8 cellular contexts compared by ENCODE assay signal in the genomic region with DNA sequence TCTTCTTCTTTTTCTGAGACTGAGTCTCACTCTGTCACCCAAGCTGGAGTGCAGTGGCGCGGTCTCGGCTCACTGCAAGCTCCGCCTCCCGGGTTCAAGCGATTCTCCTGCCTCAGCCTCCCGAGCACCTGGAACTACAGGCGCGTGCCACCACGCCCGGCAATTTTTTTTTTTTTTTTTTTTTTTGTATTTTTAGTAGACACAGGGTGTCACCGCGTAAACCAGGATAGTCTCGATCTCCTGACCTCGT. TPM values are rescaled to one million over a fixed set of nuclear protein-coding genes. Genes with fewer than 3 reads are reported as not detected.
A peak's percentile ranks its signal among the peaks of the same experiment; 100 is the strongest.
DNase-seq lines count a peak whose midpoint lies in the region; ATAC-seq, FAIRE-seq and TF ChIP-seq lines count a peak whose summit lies in the region.
"Not testable (repeated sequence)": the region's sequence is repeated elsewhere in the genome, so short reads cannot be mapped to it uniquely, and the experiment has no call there.

A gene (plus strand): TSS at position 188 of the 250 bp plus-strand sequence. CDS start 4,913 bp downstream, outside the sequence.

- not testable (repeated sequence) for H4K20me1 ChIP-seq in BLaER1 treated with 17β-estradiol and CSF1 and Interleukin-3, amounts not matched to agents 10 nM and 100 nM; K562 (replicated peaks; ENCODE audit: control insufficient read depth, insufficient read depth, low read length)

- not testable (repeated sequence) for FAIRE-seq in K562 (lab: Jason Lieb, UNC)

- intact Hi-C loops in K562 (cut with micrococcal nuclease), result loop anchor here (2.0 to 5.0 kb wide), 3 partner anchors 24 to 407 kb away; no protein-coding TSS in a partner anchor
- intact Hi-C loops in spleen (cut with DNase I; ENCODE audit: low total_unique reads), result not testable (repeated sequence)

- H3K9me3 Mint-ChIP-seq in T-cell, result not testable (repeated sequence)

- not testable (repeated sequence) for H3K27me3 ChIP-seq in BLaER1 treated with 17β-estradiol and CSF1 and Interleukin-3, amounts not matched to agents 10 nM and 100 nM; K562 (ENCODE audit: control insufficient read depth in 2 of 2, insufficient read depth in 2 of 2, low read length in 2 of 2); mononuclear cell (ENCODE audit: insufficient read depth, low read length); spleen (replicated peaks in 1 of 7)

- peak within 1 kb of the TSS; percentile 74 to 93 (median 86) for H3K9ac ChIP-seq in BLaER1 treated with 17β-estradiol and CSF1 and Interleukin-3, amounts not matched to agents 10 nM and 100 nM
- H3K9ac ChIP-seq in K562 (ENCODE audit: insufficient read depth in 1 of 2, low read depth in 2 of 2, low read length in 2 of 2), result peak within 1 kb of the TSS; percentile 94 to 95

- H3K4me1 Mint-ChIP-seq in T-cell, result peaks cover 22 to 41% (median 25%) of the 10 kb centered on the region in 3 donors

- not testable (repeated sequence) for TF ChIP-seq POLR2A in K562 (conservative IDR thresholded peaks at IDR 0.05); spleen (IDR thresholded peaks at IDR 0.05)

- H3K27me3 Mint-ChIP-seq in T-cell, result not testable (repeated sequence)

- CTCF ChIA-PET in T-cell (lab: Charles Lee), result interaction anchor here in 1 of 2 donors (0.6 kb wide), 1 partner anchor 1010 kb away, joined by 3 read pairs; no protein-coding TSS in a partner anchor
- CTCF ChIA-PET in K562 (lab: Yijun Ruan, JAX; ENCODE audit: low intra/inter-chr PET ratio), result not testable (repeated sequence)

- not testable (repeated sequence) for H3K9me1 ChIP-seq in K562 (ENCODE audit: control insufficient read depth, insufficient read depth, low read length)

- peak within 1 kb of the TSS; percentile 100 for H2AFZ ChIP-seq in K562 (ENCODE audit: low read depth, low read length)

- peak within 1 kb of the TSS; percentile 84 to 98 (median 97) for H3K4me3 Mint-ChIP-seq in T-cell

- WGBS in K562 (ENCODE audit: insufficient coverage, low coverage, missing lambda C conversion rate), result 1% methylated on average over 11 of the region's 15 CpGs
- 0 to 2% (median 1%) methylated on average over 15 of the region's 15 CpGs for WGBS in spleen, 5 donors

- peaks cover 7 to 21% (median 18%) of the 10 kb centered on the region in 10 experiments for H3K4me1 ChIP-seq in BLaER1 treated with 17β-estradiol and CSF1 and Interleukin-3, amounts not matched to agents 10 nM and 100 nM
- not testable (repeated sequence) for H3K4me1 ChIP-seq in K562 (replicated peaks in 1 of 2; ENCODE audit: control insufficient read depth in 2 of 2, insufficient read depth in 2 of 2, low read length in 2 of 2)
- H3K4me1 ChIP-seq in mononuclear cell (ENCODE audit: insufficient read depth, low read length) (peaks cover 14% of the 10 kb centered on the region), spleen (peaks cover 2 to 24% (median 17%) of the 10 kb centered on the region in 6 donors)

- peak within 1 kb of the TSS; percentile 90 to 98 for H3K27ac Mint-ChIP-seq in T-cell

- peak in 5 of 34 experiments; percentile 6 to 36 (median 22) for DNase-seq in T-cell
- DNase-seq in K562 (ENCODE audit: extremely low read depth in 1 of 4, low spot score in 3 of 4); foreskin fibroblast; spleen: not testable (repeated sequence)

- TF ChIP-seq RAD21 in K562 (CRISPR knock-in tag; conservative IDR thresholded peaks at IDR 0.05 in 1 of 2, IDR thresholded peaks at IDR 0.05 in 1 of 2), result not testable (repeated sequence)

- in situ Hi-C loops in K562 (cut with MboI), result not testable (repeated sequence)

- not testable (repeated sequence) for H3K36me3 ChIP-seq in BLaER1 treated with 17β-estradiol and CSF1 and Interleukin-3, amounts not matched to agents 10 nM and 100 nM; K562 (ENCODE audit: control insufficient read depth, insufficient read depth, low read length); spleen

- not testable (repeated sequence) for TF ChIP-seq EP300 in K562 (IDR thresholded peaks at IDR 0.05; ENCODE audit: low read length)

- not testable (repeated sequence) for BruUV-seq in K562 (replicated peaks; lab: Mats Ljungman, UMichigan)

- not testable (repeated sequence) for TF ChIP-seq CTCF in K562 (IDR thresholded peaks at IDR 0.05 in 2 of 3, conservative IDR thresholded peaks at IDR 0.05 in 1 of 3; ENCODE audit: insufficient read depth in 2 of 3, low read depth in 1 of 3, low read length in 3 of 3); foreskin fibroblast (IDR thresholded peaks at IDR 0.05; ENCODE audit: low read depth, low read length); spleen (IDR thresholded peaks at IDR 0.05 in 8 of 11, conservative IDR thresholded peaks at IDR 0.05 in 3 of 11)

- POLR2A ChIA-PET in T-cell (lab: Charles Lee) (interaction anchor here (0.6 to 0.7 kb wide), 6 partner anchors 11 to 638 kb away, joined by 3 to 9 read pairs (median 6); no protein-coding TSS in a partner anchor), K562 (lab: Yijun Ruan, JAX) (interaction anchor here (0.6 to 3.5 kb wide), 5 partner anchors 9 to 527 kb away, joined by 3 to 15 read pairs (median 4); no protein-coding TSS in a partner anchor)

- not testable (repeated sequence) for H3K9me3 ChIP-seq in BLaER1 treated with 17β-estradiol and CSF1 and Interleukin-3, amounts not matched to agents 10 nM and 100 nM (replicated peaks in 1 of 11); K562 (replicated peaks; ENCODE audit: control insufficient read depth, insufficient read depth, low read depth, low read length); mononuclear cell (ENCODE audit: low read depth, low read length); spleen

- H3K79me2 ChIP-seq in K562 (ENCODE audit: control insufficient read depth, insufficient read depth, low read length), result peaks cover 10% of the 10 kb centered on the region; the same call in 2 of the 3 replicates

- H3K4me2 ChIP-seq in BLaER1 treated with 17β-estradiol and CSF1 and Interleukin-3, amounts not matched to agents 10 nM and 100 nM, result peak within 1 kb of the TSS; percentile 76 to 93 (median 85)
- H3K4me2 ChIP-seq in K562 (ENCODE audit: insufficient read depth, low read length), result peak within 1 kb of the TSS; percentile 100

- H3K4me3 ChIP-seq in BLaER1 treated with 17β-estradiol and CSF1 and Interleukin-3, amounts not matched to agents 10 nM and 100 nM, result peak within 1 kb of the TSS; percentile 69 to 87 (median 76)
- H3K4me3 ChIP-seq in K562 (peak within 1 kb of the TSS; percentile 96), foreskin fibroblast (ENCODE audit: low read depth in 1 of 2, low read length in 2 of 2) (peak within 1 kb of the TSS; percentile 70 to 86), mononuclear cell (ENCODE audit: low read length) (peak within 1 kb of the TSS; percentile 92), spleen (peak within 1 kb of the TSS; percentile 68 to 94 (median 77))

- H3K36me3 Mint-ChIP-seq in T-cell, result peaks cover 16% of the 10 kb centered on the region

- peak within 1 kb of the TSS; percentile 81 to 95 (median 91) for H3K27ac ChIP-seq in BLaER1 treated with 17β-estradiol and CSF1 and Interleukin-3, amounts not matched to agents 10 nM and 100 nM
- peak within 1 kb of the TSS; percentile 94 for H3K27ac ChIP-seq in K562 (ENCODE audit: extremely low read depth, low read depth, low read length)
- peak within 1 kb of the TSS; percentile 77 to 95 (median 85) for H3K27ac ChIP-seq in spleen

- ATAC-seq in GM21390 (IDR thresholded peaks at IDR 0.05; ENCODE audit: unreplicated experiment), result peak; percentile 24
- peak; percentile 14 for ATAC-seq in HG03439 (IDR thresholded peaks at IDR 0.05; ENCODE audit: unreplicated experiment)
- peak; percentile 3 to 33 (median 18) for ATAC-seq in T-cell (replicated peaks in 1 of 4)
- ATAC-seq in K562, result peak; percentile 76

TF ChIP-seq in K562, 482 proteins besides CTCF, POLR2A, EP300 and RAD21 (continues in another document):
- TF ChIP-seq, protein P1, sequence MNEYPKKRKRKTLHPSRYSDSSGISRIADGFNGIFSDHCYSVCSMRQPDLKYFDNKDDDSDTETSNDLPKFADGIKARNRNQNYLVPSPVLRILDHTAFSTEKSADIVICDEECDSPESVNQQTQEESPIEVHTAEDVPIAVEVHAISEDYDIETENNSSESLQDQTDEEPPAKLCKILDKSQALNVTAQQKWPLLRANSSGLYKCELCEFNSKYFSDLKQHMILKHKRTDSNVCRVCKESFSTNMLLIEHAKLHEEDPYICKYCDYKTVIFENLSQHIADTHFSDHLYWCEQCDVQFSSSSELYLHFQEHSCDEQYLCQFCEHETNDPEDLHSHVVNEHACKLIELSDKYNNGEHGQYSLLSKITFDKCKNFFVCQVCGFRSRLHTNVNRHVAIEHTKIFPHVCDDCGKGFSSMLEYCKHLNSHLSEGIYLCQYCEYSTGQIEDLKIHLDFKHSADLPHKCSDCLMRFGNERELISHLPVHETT (CRISPR knock-in tag; conservative IDR thresholded peaks at IDR 0.05 in 1 of 2, IDR thresholded peaks at IDR 0.05 in 1 of 2), result peak in 1 of 2 experiments; percentile 51; a peak in 1 of 4 replicates
- TF ChIP-seq PHB2 (IDR thresholded peaks at IDR 0.05; ENCODE audit: low read depth) (0 out of 2 replicates have a peak, but pooled peaks have one; percentile 15), SMARCA5 (IDR thresholded peaks at IDR 0.05) (peak; percentile 83)

RNA-seq across cellular contexts. Expression of the gene that starts here (rescaled TPM):
- total RNA-seq in T-cell (1 to 10 TPM in 3 of 5 donors, under 1 TPM in 2; 0.79 to 7.2 (median 1.4) TPM), K562 (2014; rRNA removed) (1.2 and 1.5 TPM in 2 replicates), K562 (2014; rRNA removed; fragmentation: Illumina TruSeq; extraction: Trizol) (1.7 and 2.1 TPM in 2 replicates), K562 (2015; rRNA removed; fragmentation: Illumina TruSeq; extraction: Trizol) (2.1 and 2.3 TPM in 2 replicates), K562 (2021) (1.1 and 1.2 TPM in 2 replicates), mononuclear cell (2.1 TPM), spleen (1 to 10 TPM in 4 of 7 donors, under 1 TPM in 3; 0.60 to 2.0 (median 1.0) TPM)
- total RNA-seq in K562 (2011; cell fraction: chromatin; rRNA removed; ENCODE audit: low replicate concordance), result 1.3 and 1.5 TPM in 2 replicates
- total RNA-seq in K562 (2011; cell fraction: nucleolus; rRNA removed), result 1.2 and 1.5 TPM in 2 replicates
- 1.8 and 2.4 TPM in 2 replicates for total RNA-seq in K562 (2011; cell fraction: nucleoplasm; rRNA removed)
- polyA plus RNA-seq in K562 (2011; rRNA removed) (1.0 and 1.2 TPM in 2 replicates), K562 (2014; fragmentation: Illumina TruSeq; extraction: Trizol) (1.0 and 1.3 TPM in 2 replicates), K562 (2014; fragmentation: Nextera tagmentation; extraction: Ambion mirVana) (1 to 10 TPM; 2.5 to 3.6 TPM), K562 (2014; rRNA removed) (0.82 and 1.2 TPM in 2 replicates), spleen (1 to 10 TPM in 2 of 3 donors, under 1 TPM in 1; 0.77 to 1.9 (median 1.3) TPM)
- polyA plus RNA-seq in K562 (2011; cell fraction: cytosol; rRNA removed), result 0.36 and 0.41 TPM in 2 replicates
- polyA plus RNA-seq in K562 (2011; cell fraction: nucleus; rRNA removed), result 1.1 and 1.9 TPM in 2 replicates
- 0.99 and 1.8 TPM in 2 replicates for polyA plus RNA-seq in K562 (2012)
- 1.3 and 2.2 TPM in 2 replicates for polyA minus RNA-seq in K562 (2011; rRNA and poly(A)+ RNA removed)
- not detected in 2 replicates for polyA minus RNA-seq in K562 (2011; cell fraction: cytosol; rRNA and poly(A)+ RNA removed)
- 1.2 and 3.4 TPM in 2 replicates for polyA minus RNA-seq in K562 (2011; cell fraction: nucleus; rRNA and poly(A)+ RNA removed)

Comparison
In these comparisons a context has a peak if more than half of its experiments do, and no peak if none do; other contexts are left out.
1. ATAC-seq: peak in every context shown above with its lines; median percentile 76 in K562; 24 in GM21390; 18 in T-cell; 14 in HG03439.